In genomic region chr2:98903064-98903355, GRCh38 we compare ENCODE assay signal across 29 cellular contexts. TPM values are rescaled to one million over a fixed set of nuclear protein-coding genes. Genes with fewer than 3 reads are reported as not detected.
A peak's percentile ranks its signal among the peaks of the same experiment; 100 is the strongest.
DNase-seq lines count a peak whose midpoint lies in the region; ATAC-seq, FAIRE-seq and TF ChIP-seq lines count a peak whose summit lies in the region.
"Had no signal": no experiment of that assay in that cellular context is flagged by ENCODE, and none has a peak within 500 bp of the region (broad histone marks: within the 10 kb centered on the region; RNA-seq: fewer than 3 reads in every experiment).

No MANE protein-coding gene starts in this region.

- H3K18ac ChIP-seq in H1 (ENCODE audit: extremely low read depth, low read length): no peak overlapping the region

- H3K36me3 ChIP-seq in H1 (ENCODE audit: control insufficient read depth in 2 of 4, insufficient read depth in 4 of 4, low read length in 3 of 4) (no peaks in the 10 kb centered on the region), kidney (ENCODE audit: control insufficient read depth in 1 of 2, insufficient read depth in 2 of 2, low read length in 2 of 2) (no peaks in the 10 kb centered on the region), psoas muscle (ENCODE audit: insufficient read depth in 1 of 2, low read depth in 1 of 2) (no peaks in the 10 kb centered on the region)
- H3K36me3 ChIP-seq: HAP-1, SJSA1 had no signal

- H2BK12ac ChIP-seq in H1 (ENCODE audit: low read depth, low read length): 0 out of 2 replicates have a peak overlapping the region, but pooled peaks have one; percentile 39

- CTCF ChIA-PET in H1 (lab: Charles Lee; ENCODE audit: partially characterized antibody): interaction anchor here (1.3 kb wide), 1 partner anchor 9 kb away, joined by 3 read pairs; no protein-coding TSS in a partner anchor

- H3K4me3 ChIP-seq in H1 (ENCODE audit: extremely low read depth in 1 of 4, insufficient read depth in 2 of 4, low read depth in 3 of 4, low read length in 4 of 4) (no peak overlapping the region), kidney (ENCODE audit: low read length in 2 of 2) (no peak overlapping the region), psoas muscle (no peak overlapping the region)
- H3K4me3 ChIP-seq: GM12878, GM23248, HAP-1, PC-9, SJSA1 had no signal

- TF ChIP-seq POLR2A in H1 (IDR thresholded peaks at IDR 0.05; ENCODE audit: control extremely low read depth in 1 of 2, low read depth in 2 of 2, low read length in 2 of 2): no peak

- no peak overlapping the region for H3K4ac ChIP-seq in H1 (replicated peaks; ENCODE audit: insufficient read length, low read depth, low read length)

- ATAC-seq in GM21528 (IDR thresholded peaks at IDR 0.05; ENCODE audit: low FRiP score, unreplicated experiment): no peak
- ATAC-seq in psoas muscle: no peak
- ATAC-seq: CD8-positive, alpha-beta T cell; GM12878 had no signal

- H3K14ac ChIP-seq in H1 (ENCODE audit: insufficient read length): no peak overlapping the region

- TF ChIP-seq RAD21 in H1 (IDR thresholded peaks at IDR 0.05 in 1 of 2, conservative IDR thresholded peaks at IDR 0.05 in 1 of 2; ENCODE audit: low read depth in 2 of 2, low read length in 2 of 2): no peak

- no peak for TF ChIP-seq EP300 in H1 (IDR thresholded peaks at IDR 0.05; ENCODE audit: borderline replicate concordance in 1 of 2, low read depth in 2 of 2, low read length in 2 of 2)

- peak; percentile 17 for DNase-seq in CD14-positive monocyte (ENCODE audit: low spot score)
- peak in 1 of 2 experiments; percentile 44 for DNase-seq in H1 (ENCODE audit: low read depth in 1 of 2, low spot score in 2 of 2)
- peak; percentile 41 for DNase-seq in kidney
- no peak for DNase-seq in progenitor cell of endocrine pancreas (ENCODE audit: low spot score, unreplicated experiment)
- no peak for DNase-seq in NCI-H2029 (lab: John Stamatoyannopoulos, UW)
- no peak for DNase-seq in psoas muscle
- DNase-seq in GM20000 (ENCODE audit: low spot score): no peak
- DNase-seq: C1 segment of cervical spinal cord, Caco-2, GDM1, GM23248, HFFc6, KBM-7, NCI-H1105 treated with DMSO at 0.1 percent for 48 hours, NCI-H146, NCI-H1930, NCI-H446 treated with DMSO at 0.1 percent for 48 hours, NCI-H526, PC-9, Right ventricle myocardium superior had no signal

- H2BK15ac ChIP-seq in H1 (ENCODE audit: low read length): no peak overlapping the region

- H3K9me3 ChIP-seq in H1 (ENCODE audit: insufficient read depth in 2 of 2, low read depth in 1 of 2, low read length in 1 of 2) (no peaks in the 10 kb centered on the region), kidney (ENCODE audit: control insufficient read depth in 1 of 2, low read length in 2 of 2) (no peaks in the 10 kb centered on the region), psoas muscle (no peaks in the 10 kb centered on the region)
- H3K9me3 ChIP-seq: Caco-2, HAP-1, SJSA1 had no signal

- peaks cover 2 to 4% (median 3%) of the 10 kb centered on the region in 3 donors for H3K27me3 Mint-ChIP-seq in CD14-positive monocyte (ENCODE audit: low read depth in 3 of 3)
- H3K27me3 Mint-ChIP-seq in progenitor cell of endocrine pancreas: peaks cover 3% of the 10 kb centered on the region

- H3K9ac ChIP-seq in H1 (replicated peaks in 1 of 4; ENCODE audit: extremely low read depth in 1 of 4, low read depth in 3 of 4, low read length in 3 of 4) (no peak overlapping the region), kidney (ENCODE audit: low read length in 2 of 2) (no peak overlapping the region)
- H3K9ac ChIP-seq: GM23248 had no signal

- H3K36me3 Mint-ChIP-seq in CD14-positive monocyte (no peaks in the 10 kb centered on the region), progenitor cell of endocrine pancreas (ENCODE audit: insufficient read depth) (no peaks in the 10 kb centered on the region)
- H3K36me3 Mint-ChIP-seq: CD8-positive, alpha-beta T cell had no signal

- intact Hi-C loops in CD14-positive monocyte (cut with micrococcal nuclease): no loop called here
- intact Hi-C loops in kidney (cut with DNase I): no loop called here
- intact Hi-C loops in psoas muscle (cut with DNase I): no loop called here

- no peaks in the 10 kb centered on the region for H4K20me1 ChIP-seq in H1 (replicated peaks in 1 of 2; ENCODE audit: control insufficient read depth in 1 of 2, insufficient read depth in 2 of 2, low read length in 2 of 2)

- H4K5ac ChIP-seq in H1 (ENCODE audit: insufficient read length, low read depth, low read length): no peak overlapping the region

- H3K27ac ChIP-seq in H1 (ENCODE audit: low read depth, low read length) (no peak overlapping the region), kidney (ENCODE audit: low read depth in 2 of 2, low read length in 2 of 2) (no peak overlapping the region), psoas muscle (no peak overlapping the region)
- H3K27ac ChIP-seq: GM23248, PC-9, SJSA1 had no signal

- H3K79me1 ChIP-seq in H1 (ENCODE audit: low read depth, low read length): no peaks in the 10 kb centered on the region

- H3K79me2 ChIP-seq in H1 (ENCODE audit: control insufficient read depth in 1 of 2, insufficient read depth in 2 of 2, low read length in 2 of 2): no peaks in the 10 kb centered on the region

- H3K9me3 Mint-ChIP-seq in CD14-positive monocyte: no peaks in the 10 kb centered on the region
- no peaks in the 10 kb centered on the region for H3K9me3 Mint-ChIP-seq in progenitor cell of endocrine pancreas (ENCODE audit: low read depth)
- H3K9me3 Mint-ChIP-seq: CD8-positive, alpha-beta T cell; HFFc6 had no signal

- H4K8ac ChIP-seq in H1 (ENCODE audit: extremely low read depth, insufficient read depth, low read length): no peak overlapping the region

- TF ChIP-seq CTCF in CD14-positive monocyte (IDR thresholded peaks at IDR 0.05) (no peak), H1 (IDR thresholded peaks at IDR 0.05; ENCODE audit: control extremely low read depth in 1 of 3, insufficient read depth in 1 of 3, low read depth in 1 of 3, low read length in 3 of 3) (no peak), kidney (IDR thresholded peaks at IDR 0.05; ENCODE audit: borderline replicate concordance, extremely low read depth, insufficient read depth) (no peak), progenitor cell of endocrine pancreas (IDR thresholded peaks at IDR 0.05; ENCODE audit: unreplicated experiment) (no peak), psoas muscle (IDR thresholded peaks at IDR 0.05) (no peak), GM20000 (IDR thresholded peaks at IDR 0.05; ENCODE audit: extremely low read depth, missing control alignments) (no peak)

- no peak overlapping the region for H2BK20ac ChIP-seq in H1 (ENCODE audit: low read length)

- H2AFZ ChIP-seq in H1 (ENCODE audit: low read length): no peak overlapping the region
- H2AFZ ChIP-seq: GM23248, PC-9 had no signal

- no peaks in the 10 kb centered on the region for H3K27me3 ChIP-seq in H1 (replicated peaks in 1 of 4; ENCODE audit: control insufficient read depth in 3 of 4, extremely low read depth in 1 of 4, insufficient read depth in 3 of 4, low read length in 3 of 4)
- no peaks in the 10 kb centered on the region for H3K27me3 ChIP-seq in psoas muscle (ENCODE audit: insufficient read depth in 3 of 3, low read length in 2 of 3)
- H3K27me3 ChIP-seq: SJSA1 had no signal

- POLR2A ChIA-PET in H1 (lab: Charles Lee; ENCODE audit: partially characterized antibody): no interaction called here

- H2BK120ac ChIP-seq in H1 (replicated peaks; ENCODE audit: low read depth, low read length): peak overlapping the region; percentile 43

- H3K23me2 ChIP-seq in H1 (ENCODE audit: low read depth, low read length): no peaks in the 10 kb centered on the region

- H3K4me1 ChIP-seq in H1 (replicated peaks in 1 of 4; ENCODE audit: control insufficient read depth in 3 of 4, insufficient read depth in 4 of 4, low read length in 3 of 4) (peaks cover 0 to 4% (median under 1%) of the 10 kb centered on the region in 4 experiments; a peak in 2 of 7 replicates), kidney (ENCODE audit: control insufficient read depth in 1 of 2, insufficient read depth in 1 of 2, low read depth in 1 of 2, low read length in 2 of 2) (no peaks in the 10 kb centered on the region), psoas muscle (peaks cover 4% of the 10 kb centered on the region)
- H3K4me1 ChIP-seq: Caco-2, HAP-1, SJSA1 had no signal

- no peak overlapping the region for H2AK5ac ChIP-seq in H1 (ENCODE audit: low read depth, low read length)

- H4K91ac ChIP-seq in H1 (replicated peaks; ENCODE audit: insufficient read length, low read length): no peak overlapping the region

- H3K4me1 Mint-ChIP-seq in CD14-positive monocyte: peaks cover 4% of the 10 kb centered on the region
- H3K4me1 Mint-ChIP-seq in progenitor cell of endocrine pancreas (ENCODE audit: low read depth): peaks cover 17% of the 10 kb centered on the region

- H3K27ac Mint-ChIP-seq in CD14-positive monocyte (no peak overlapping the region), progenitor cell of endocrine pancreas (peak overlapping the region; percentile 86)
- H3K27ac Mint-ChIP-seq: CD8-positive, alpha-beta T cell; HFFc6 had no signal

- no peak overlapping the region for H3K4me3 Mint-ChIP-seq in CD14-positive monocyte
- no peak overlapping the region for H3K4me3 Mint-ChIP-seq in progenitor cell of endocrine pancreas (ENCODE audit: low read depth)
- H3K4me3 Mint-ChIP-seq: CD8-positive, alpha-beta T cell; HFFc6 had no signal

- no peak overlapping the region for H3K4me2 ChIP-seq in H1 (ENCODE audit: insufficient read depth in 1 of 2, low read depth in 2 of 2, low read length in 2 of 2)
- H3K4me2 ChIP-seq: PC-9 had no signal

- no peak overlapping the region for H3K23ac ChIP-seq in H1 (ENCODE audit: insufficient read length)

- FAIRE-seq in H1 (lab: Jason Lieb, UNC) (no peak), kidney (lab: Jason Lieb, UNC) (no peak)
- FAIRE-seq: A204.1, GM12878 had no signal

- H3K56ac ChIP-seq in H1 (replicated peaks; ENCODE audit: insufficient read length, low read depth, low read length): no peak overlapping the region

- WGBS in H1 (ENCODE audit: extremely low coverage in 1 of 2, insufficient coverage in 1 of 2, insufficient read length in 1 of 2, insufficient replicate concordance in 2 of 2, low coverage in 1 of 2, low lambda C conversion rate in 2 of 2, missing lambda C conversion rate in 1 of 2), 2 experiments: 93% methylated on average over 9 of the region's 9 CpGs; no CpG with 5 or more reads in 1 of the 2 experiments
- 88 to 90% (median 89%) methylated on average over 9 of the region's 9 CpGs for WGBS in psoas muscle, 3 donors

- no peak overlapping the region for H2BK5ac ChIP-seq in H1 (ENCODE audit: low read depth, low read length)

RNA-seq across cellular contexts. Expression of gene CRACDL, which starts 33.0 kb away (rescaled TPM):
- polyA plus RNA-seq in CD14-positive monocyte (under 1 TPM; 0.28 to 0.35 TPM), H1 (2011; rRNA removed) (0.25 and 0.38 TPM in 2 replicates), kidney (ENCODE audit: insufficient read depth, low read depth, low replicate concordance) (4.3 TPM), psoas muscle (1 to 10 TPM in 2 of 3 donors, under 1 TPM in 1; 0.97 to 3.1 (median 1.9) TPM)
- 0.07 and 0.50 TPM in 2 replicates for total RNA-seq in H1 (2021; fragmentation: NEBNext Ultra II Directional; extraction: Animal tissue kit (Norgen Biotek cat#: 25700))
- 0.30 TPM for polyA plus RNA-seq in H1 (2011; cell fraction: cytosol; rRNA removed)
- polyA plus RNA-seq in H1 (2011; cell fraction: nucleus; rRNA removed): 0.33 TPM
- polyA plus RNA-seq in H1 (2012, experiment 1 of 2): 0.08 to 0.38 TPM (median 0.21 TPM) in 4 replicates
- 0.07 TPM for polyA plus RNA-seq in H1 (2012, experiment 2 of 2)
- polyA plus RNA-seq in H1 (2013, experiment 1 of 2): 0.30 TPM
- polyA plus RNA-seq in H1 (2013, experiment 2 of 2): 0.29 TPM
- polyA minus RNA-seq in H1 (2011; rRNA and poly(A)+ RNA removed): 0.07 and 0.28 TPM in 2 replicates
- not detected for polyA minus RNA-seq in H1 (2011; cell fraction: cytosol; rRNA and poly(A)+ RNA removed)
- polyA minus RNA-seq in H1 (2011; cell fraction: nucleus; rRNA and poly(A)+ RNA removed): not detected
- total RNA-seq in kidney (14.8 TPM), progenitor cell of endocrine pancreas (1.6 and 2.1 TPM in 2 replicates), psoas muscle (1 to 10 TPM; 1.6 to 2.8 (median 2.4) TPM)
- total RNA-seq: GM23248, HFFc6, LHCN-M2, RPMI7951, SJSA1 had no signal
- polyA plus RNA-seq: AG04450, GM23248 had no signal

Comparison
In these comparisons a context has a peak if more than half of its experiments do, and no peak if none do; other contexts are left out.
1. DNase-seq: peak in CD14-positive monocyte (single experiment) and kidney (single experiment); none in progenitor cell of endocrine pancreas (single experiment), NCI-H2029 (single experiment), psoas muscle (0 of 2) and GM20000 (single experiment).